ENCODE assay signal across 9 cellular contexts in genomic region chr11:62666259-62666926, GRCh38. TPM values are rescaled to one million over a fixed set of nuclear protein-coding genes. Genes with fewer than 3 reads are reported as not detected.
A peak's percentile ranks its signal among the peaks of the same experiment; 100 is the strongest.
DNase-seq lines count a peak whose midpoint lies in the region; ATAC-seq and TF ChIP-seq lines count a peak whose summit lies in the region.
"Had no signal": no experiment of that assay in that cellular context is flagged by ENCODE, and none has a peak within 500 bp of the region (broad histone marks: within the 10 kb centered on the region; RNA-seq: fewer than 3 reads in every experiment).

No MANE protein-coding gene starts in this region.

- H3K27me3 ChIP-seq in foreskin keratinocyte: no peaks in the 10 kb centered on the region

- peaks cover 10% of the 10 kb centered on the region for H3K4me1 ChIP-seq in foreskin keratinocyte

- DNase-seq in GM20000 (ENCODE audit: low spot score): peak; percentile 13
- no peak for DNase-seq in foreskin keratinocyte
- no peak for DNase-seq in GM03348 (ENCODE audit: low spot score)
- no peak for DNase-seq in superior temporal gyrus (ENCODE audit: extremely low spot score)
- DNase-seq: NCI-H1694 had no signal

- ATAC-seq in foreskin keratinocyte (no peak), GM21390 (IDR thresholded peaks at IDR 0.05; ENCODE audit: unreplicated experiment) (no peak), HG03095 (IDR thresholded peaks at IDR 0.05; ENCODE audit: unreplicated experiment) (no peak)

- H3K27ac ChIP-seq in foreskin keratinocyte: peak overlapping the region; percentile 71
- peak overlapping the region; percentile 40 to 98 (median 90) for H3K27ac ChIP-seq in skin epidermis

- H3K4me3 ChIP-seq in WI38 (ENCODE audit: low read depth, low read length) (peak overlapping the region; percentile 89), skin epidermis (peak overlapping the region; percentile 56 to 90 (median 86))

- no peak for TF ChIP-seq CTCF in GM20000 (IDR thresholded peaks at IDR 0.05; ENCODE audit: extremely low read depth, missing control alignments)
- TF ChIP-seq CTCF in WI38 (IDR thresholded peaks at IDR 0.05; ENCODE audit: low read depth, low read length): no peak
- TF ChIP-seq CTCF in foreskin keratinocyte (conservative IDR thresholded peaks at IDR 0.05): no peak

RNA-seq across cellular contexts. Expression of gene CSKMT, which starts 1.3 kb away (rescaled TPM):
- total RNA-seq in foreskin keratinocyte: 36.6 and 49.2 TPM in 2 replicates
- 11.8 and 13.6 TPM in 2 replicates for polyA plus RNA-seq in foreskin keratinocyte

RNA-seq across cellular contexts. Expression of gene C11orf98, which starts 1.4 kb away (rescaled TPM):
- 89.3 and 111 TPM in 2 replicates for total RNA-seq in foreskin keratinocyte
- 160 and 179 TPM in 2 replicates for polyA plus RNA-seq in foreskin keratinocyte

RNA-seq across cellular contexts. Expression of gene UQCC3, which starts 5.1 kb away (rescaled TPM):
- 17.2 and 18.2 TPM in 2 replicates for total RNA-seq in foreskin keratinocyte
- 23.0 and 24.4 TPM in 2 replicates for polyA plus RNA-seq in foreskin keratinocyte

RNA-seq across cellular contexts. Expression of gene LBHD1, which starts 5.7 kb away (rescaled TPM):
- 4.9 and 6.5 TPM in 2 replicates for total RNA-seq in foreskin keratinocyte
- 5.0 and 6.9 TPM in 2 replicates for polyA plus RNA-seq in foreskin keratinocyte

RNA-seq across cellular contexts. Expression of gene UBXN1, which starts 12.5 kb away (rescaled TPM):
- total RNA-seq in foreskin keratinocyte: 75.7 and 89.8 TPM in 2 replicates
- polyA plus RNA-seq in foreskin keratinocyte: 146 and 150 TPM in 2 replicates
